ENCODE assay signal across 1 cellular context in the genomic region with DNA sequence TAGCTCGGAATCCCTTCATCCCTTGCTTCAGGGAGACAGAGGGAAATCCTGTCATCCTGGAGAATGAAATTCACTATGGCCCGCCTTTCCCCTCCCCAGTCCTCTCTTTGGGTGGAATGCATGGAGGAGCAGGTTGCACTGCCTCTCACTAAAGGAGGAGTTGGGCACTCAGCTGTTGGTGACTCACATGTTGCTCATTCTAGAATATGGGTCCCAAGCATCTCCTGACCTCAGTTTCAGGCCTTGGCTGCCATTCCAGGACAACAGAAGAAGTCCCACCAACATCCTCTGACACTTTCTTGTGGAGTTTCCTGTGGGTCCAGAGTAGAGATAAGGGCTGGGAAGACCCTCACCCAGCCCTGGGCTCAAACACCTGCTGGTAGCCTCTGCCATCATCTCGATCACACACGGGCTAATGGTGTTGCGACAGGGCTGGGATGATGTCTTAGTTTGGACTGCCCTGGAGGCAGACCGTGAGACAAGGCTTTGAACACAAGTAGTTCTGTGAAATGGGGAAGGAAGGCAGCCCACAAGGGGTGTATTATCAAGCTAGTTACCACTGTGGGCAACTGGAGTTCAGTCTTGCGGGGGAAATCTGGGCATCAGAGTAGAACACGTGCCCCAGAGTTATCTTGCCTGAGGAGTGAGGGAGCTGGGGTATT.
TF ChIP-seq lines count a peak whose summit lies in the region.

No MANE protein-coding gene starts in this region.

TF ChIP-seq in SK-N-SH, 30 proteins besides CTCF, POLR2A, EP300 and RAD21 (continued from another document):
- TF ChIP-seq, protein P1, sequence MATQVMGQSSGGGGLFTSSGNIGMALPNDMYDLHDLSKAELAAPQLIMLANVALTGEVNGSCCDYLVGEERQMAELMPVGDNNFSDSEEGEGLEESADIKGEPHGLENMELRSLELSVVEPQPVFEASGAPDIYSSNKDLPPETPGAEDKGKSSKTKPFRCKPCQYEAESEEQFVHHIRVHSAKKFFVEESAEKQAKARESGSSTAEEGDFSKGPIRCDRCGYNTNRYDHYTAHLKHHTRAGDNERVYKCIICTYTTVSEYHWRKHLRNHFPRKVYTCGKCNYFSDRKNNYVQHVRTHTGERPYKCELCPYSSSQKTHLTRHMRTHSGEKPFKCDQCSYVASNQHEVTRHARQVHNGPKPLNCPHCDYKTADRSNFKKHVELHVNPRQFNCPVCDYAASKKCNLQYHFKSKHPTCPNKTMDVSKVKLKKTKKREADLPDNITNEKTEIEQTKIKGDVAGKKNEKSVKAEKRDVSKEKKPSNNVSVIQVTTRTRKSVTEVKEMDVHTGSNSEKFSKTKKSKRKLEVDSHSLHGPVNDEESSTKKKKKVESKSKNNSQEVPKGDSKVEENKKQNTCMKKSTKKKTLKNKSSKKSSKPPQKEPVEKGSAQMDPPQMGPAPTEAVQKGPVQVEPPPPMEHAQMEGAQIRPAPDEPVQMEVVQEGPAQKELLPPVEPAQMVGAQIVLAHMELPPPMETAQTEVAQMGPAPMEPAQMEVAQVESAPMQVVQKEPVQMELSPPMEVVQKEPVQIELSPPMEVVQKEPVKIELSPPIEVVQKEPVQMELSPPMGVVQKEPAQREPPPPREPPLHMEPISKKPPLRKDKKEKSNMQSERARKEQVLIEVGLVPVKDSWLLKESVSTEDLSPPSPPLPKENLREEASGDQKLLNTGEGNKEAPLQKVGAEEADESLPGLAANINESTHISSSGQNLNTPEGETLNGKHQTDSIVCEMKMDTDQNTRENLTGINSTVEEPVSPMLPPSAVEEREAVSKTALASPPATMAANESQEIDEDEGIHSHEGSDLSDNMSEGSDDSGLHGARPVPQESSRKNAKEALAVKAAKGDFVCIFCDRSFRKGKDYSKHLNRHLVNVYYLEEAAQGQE (IDR thresholded peaks at IDR 0.05; ENCODE audit: low read depth, low read length) = no peak
- peak; percentile 77 for TF ChIP-seq JUND (IDR thresholded peaks at IDR 0.05)
- no peak for TF ChIP-seq POLR2AphosphoS5 (IDR thresholded peaks at IDR 0.05; ENCODE audit: low read depth, low read length)
- no peak for TF ChIP-seq GABPA (IDR thresholded peaks at IDR 0.05; ENCODE audit: low read depth)
- no peak for TF ChIP-seq SIN3A (IDR thresholded peaks at IDR 0.05; ENCODE audit: borderline replicate concordance, low read depth, low read length)
- no peak for TF ChIP-seq YY1 (IDR thresholded peaks at IDR 0.05; ENCODE audit: low read depth)
- TF ChIP-seq, protein P2, sequence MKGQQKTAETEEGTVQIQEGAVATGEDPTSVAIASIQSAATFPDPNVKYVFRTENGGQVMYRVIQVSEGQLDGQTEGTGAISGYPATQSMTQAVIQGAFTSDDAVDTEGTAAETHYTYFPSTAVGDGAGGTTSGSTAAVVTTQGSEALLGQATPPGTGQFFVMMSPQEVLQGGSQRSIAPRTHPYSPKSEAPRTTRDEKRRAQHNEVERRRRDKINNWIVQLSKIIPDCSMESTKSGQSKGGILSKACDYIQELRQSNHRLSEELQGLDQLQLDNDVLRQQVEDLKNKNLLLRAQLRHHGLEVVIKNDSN (IDR thresholded peaks at IDR 0.05; ENCODE audit: borderline replicate concordance, low read depth) = no peak
- TF ChIP-seq FOSL2 (IDR thresholded peaks at IDR 0.05; ENCODE audit: borderline replicate concordance, low read depth) = peak; percentile 87
- TF ChIP-seq RXRA (IDR thresholded peaks at IDR 0.05; ENCODE audit: borderline replicate concordance, low read depth) = peak; percentile 41; the same call in 1 of the 2 replicates
- TF ChIP-seq CHD2 (IDR thresholded peaks at IDR 0.05; ENCODE audit: low read length, partially characterized antibody) = no peak
- TF ChIP-seq, protein P3, sequence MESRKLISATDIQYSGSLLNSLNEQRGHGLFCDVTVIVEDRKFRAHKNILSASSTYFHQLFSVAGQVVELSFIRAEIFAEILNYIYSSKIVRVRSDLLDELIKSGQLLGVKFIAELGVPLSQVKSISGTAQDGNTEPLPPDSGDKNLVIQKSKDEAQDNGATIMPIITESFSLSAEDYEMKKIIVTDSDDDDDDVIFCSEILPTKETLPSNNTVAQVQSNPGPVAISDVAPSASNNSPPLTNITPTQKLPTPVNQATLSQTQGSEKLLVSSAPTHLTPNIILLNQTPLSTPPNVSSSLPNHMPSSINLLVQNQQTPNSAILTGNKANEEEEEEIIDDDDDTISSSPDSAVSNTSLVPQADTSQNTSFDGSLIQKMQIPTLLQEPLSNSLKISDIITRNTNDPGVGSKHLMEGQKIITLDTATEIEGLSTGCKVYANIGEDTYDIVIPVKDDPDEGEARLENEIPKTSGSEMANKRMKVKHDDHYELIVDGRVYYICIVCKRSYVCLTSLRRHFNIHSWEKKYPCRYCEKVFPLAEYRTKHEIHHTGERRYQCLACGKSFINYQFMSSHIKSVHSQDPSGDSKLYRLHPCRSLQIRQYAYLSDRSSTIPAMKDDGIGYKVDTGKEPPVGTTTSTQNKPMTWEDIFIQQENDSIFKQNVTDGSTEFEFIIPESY (IDR thresholded peaks at IDR 0.05; ENCODE audit: borderline replicate concordance, low read depth) = no peak
- TF ChIP-seq, protein P4, sequence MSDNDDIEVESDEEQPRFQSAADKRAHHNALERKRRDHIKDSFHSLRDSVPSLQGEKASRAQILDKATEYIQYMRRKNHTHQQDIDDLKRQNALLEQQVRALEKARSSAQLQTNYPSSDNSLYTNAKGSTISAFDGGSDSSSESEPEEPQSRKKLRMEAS (IDR thresholded peaks at IDR 0.05; ENCODE audit: low read depth) = peak; percentile 54; the same call in 1 of the 2 replicates
- peak; percentile 71; the same call in 1 of the 2 replicates for TF ChIP-seq TCF12 (IDR thresholded peaks at IDR 0.05)
